Comparison of ENCODE assay signal across 8 cellular contexts in the genomic region with DNA sequence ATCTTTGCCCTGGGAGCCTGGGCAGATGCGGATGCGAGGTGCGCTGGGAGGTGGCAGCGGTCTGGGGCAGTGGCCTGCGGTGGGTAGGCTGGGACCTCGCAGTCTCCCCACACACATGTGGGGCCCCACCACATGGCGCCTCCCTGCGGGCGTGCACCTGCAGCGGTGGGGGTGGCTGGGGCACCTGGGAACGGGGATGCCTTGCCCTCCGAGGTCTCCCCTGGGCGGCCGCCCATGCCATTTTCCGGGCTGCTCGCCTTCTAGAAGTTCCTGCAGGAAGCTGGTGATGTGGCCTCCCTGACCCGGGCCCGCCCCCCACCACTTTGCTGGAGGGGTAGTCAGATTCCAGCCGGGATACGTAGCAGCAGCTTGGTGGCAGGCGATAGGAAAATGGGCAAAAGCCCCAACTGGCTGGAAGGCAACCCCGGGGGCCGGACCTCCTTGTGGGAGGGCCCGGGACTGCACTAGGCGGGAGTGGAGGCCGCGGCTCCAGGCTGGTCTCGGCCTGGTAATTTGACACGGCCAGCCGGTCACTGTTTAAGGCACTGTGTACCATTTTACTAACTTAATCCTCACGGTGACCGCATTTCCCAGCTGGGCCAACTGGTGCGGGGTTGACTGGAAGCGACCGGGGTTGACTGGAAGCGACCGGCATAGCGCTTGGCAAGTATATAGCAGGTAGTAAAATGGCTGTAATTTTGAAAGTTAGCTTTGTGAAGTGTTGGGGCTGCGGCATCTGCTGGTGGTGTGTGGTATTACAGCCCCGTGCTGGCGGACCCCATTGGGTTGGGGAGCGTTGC. TPM values are rescaled to one million over a fixed set of nuclear protein-coding genes. Genes with fewer than 3 reads are reported as not detected.
DNase-seq lines count a peak whose midpoint lies in the region; TF ChIP-seq lines count a peak whose summit lies in the region.

No MANE protein-coding gene starts in this region.

- H3K27ac ChIP-seq in cardiac muscle cell, result peak overlapping the region; percentile 82

- peak; percentile 88 for TF ChIP-seq CTCF in cardiac muscle cell (IDR thresholded peaks at IDR 0.05; ENCODE audit: low read depth, low read length)

- no peaks in the 10 kb centered on the region for H3K27me3 ChIP-seq in cardiac muscle cell
- H3K27me3 ChIP-seq in skeletal muscle satellite cell (ENCODE audit: control insufficient read depth, insufficient read depth, low read length), result no peaks in the 10 kb centered on the region

- peak overlapping the region; percentile 78 for H3K9ac ChIP-seq in skeletal muscle satellite cell (ENCODE audit: low read depth, low read length)

- H3K9me3 ChIP-seq in cardiac muscle cell (ENCODE audit: low read depth) (no peaks in the 10 kb centered on the region), skeletal muscle satellite cell (replicated peaks; ENCODE audit: low read length) (no peaks in the 10 kb centered on the region)

- DNase-seq in NCI-H345 (lab: John Stamatoyannopoulos, UW) (peak; percentile 6), NCI-H345 treated with DMSO at 0.1 percent for 48 hours (lab: John Stamatoyannopoulos, UW; ENCODE audit: unreplicated experiment) (no peak), NCI-H2081 (lab: John Stamatoyannopoulos, UW) (peak; percentile 23 to 68), cardiac muscle cell (ENCODE audit: low read depth in 1 of 2, low spot score in 1 of 2) (peak; percentile 66 to 70), DMS79 (lab: John Stamatoyannopoulos, UW) (no peak), NCI-H1436 (lab: John Stamatoyannopoulos, UW) (no peak)
- peak; percentile 68 for DNase-seq in activated CD8-positive, alpha-beta memory T cell treated with anti-CD3 and anti-CD28 coated beads, Interleukin-2, amount 50 U/mL, for 48 hours

- H3K4me2 ChIP-seq in skeletal muscle satellite cell (ENCODE audit: low read length), result peak overlapping the region; percentile 98

- H3K36me3 ChIP-seq in cardiac muscle cell (peaks cover 60% of the 10 kb centered on the region), skeletal muscle satellite cell (ENCODE audit: insufficient read depth, low read length) (peaks cover 32% of the 10 kb centered on the region)

- no peak overlapping the region for H3K4me3 ChIP-seq in cardiac muscle cell
- peak overlapping the region; percentile 72 for H3K4me3 ChIP-seq in skeletal muscle satellite cell (ENCODE audit: low read length)

- peaks cover 3% of the 10 kb centered on the region for H3K4me1 ChIP-seq in cardiac muscle cell (ENCODE audit: low read depth)
- peaks cover 9% of the 10 kb centered on the region for H3K4me1 ChIP-seq in skeletal muscle satellite cell (ENCODE audit: control insufficient read depth, insufficient read depth, low read length)

RNA-seq across cellular contexts. Expression of a gene that starts 38.5 kb away (rescaled TPM):
- 55.1 and 74.0 TPM in 2 replicates for total RNA-seq in cardiac muscle cell
- 18.7 and 41.7 TPM in 2 replicates for polyA plus RNA-seq in cardiac muscle cell
- 1.3 and 3.3 TPM in 2 replicates for total RNA-seq in skeletal muscle satellite cell (2012; rRNA removed)

Comparison
In these comparisons a context has a peak if more than half of its experiments do, and no peak if none do; other contexts are left out.
1. DNase-seq: peak in NCI-H345 (single experiment), NCI-H2081 (2 of 2), activated CD8-positive, alpha-beta memory T cell treated with anti-CD3 and anti-CD28 coated beads, Interleukin-2, amount 50 U/mL, for 48 hours (single experiment) and cardiac muscle cell (2 of 2); none in NCI-H345 treated with DMSO at 0.1 percent for 48 hours (single experiment), DMS79 (single experiment) and NCI-H1436 (single experiment).